ENCODE assay signal across 28 cellular contexts in the genomic region with DNA sequence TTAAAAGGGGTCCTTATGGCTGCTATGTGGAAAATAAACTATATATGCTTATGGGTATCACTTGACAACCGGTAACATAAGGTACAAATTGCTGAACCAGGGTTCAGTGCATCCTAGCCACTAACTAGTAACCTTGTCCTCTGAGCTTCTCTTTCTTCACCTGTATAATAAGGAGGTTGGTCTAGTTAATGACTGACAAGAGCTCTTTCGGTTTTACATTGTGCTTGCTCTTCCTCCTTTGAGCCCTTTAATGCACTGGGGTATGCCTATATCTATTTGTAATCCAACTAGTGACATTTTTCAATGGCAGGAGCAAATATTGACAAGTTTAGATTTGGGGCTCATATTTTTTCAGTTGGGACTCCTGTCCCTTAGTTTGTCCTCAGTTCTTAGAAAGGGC.
DNase-seq lines count a peak whose midpoint lies in the region; ATAC-seq, FAIRE-seq and TF ChIP-seq lines count a peak whose summit lies in the region.
"Had no signal": no experiment of that assay in that cellular context is flagged by ENCODE, and none has a peak within 500 bp of the region (broad histone marks: within the 10 kb centered on the region; RNA-seq: fewer than 3 reads in every experiment).

No MANE protein-coding gene starts in this region.

- intact Hi-C loops in spleen (cut with DNase I; ENCODE audit: low total_unique reads): no loop called here

- H3K27ac ChIP-seq in GM23248 (peak overlapping the region; percentile 20; the same call in 1 of the 2 replicates), osteoblast (ENCODE audit: low read depth, low read length) (peak overlapping the region; percentile 71), spleen (no peak overlapping the region)
- H3K27ac ChIP-seq: gastroesophageal sphincter had no signal

- H3K4me2 ChIP-seq in GM23248 (ENCODE audit: unreplicated experiment) (no peak overlapping the region), osteoblast (ENCODE audit: insufficient read depth, low read length) (no peak overlapping the region)

- H3K4me3 ChIP-seq in GM23248: no peak overlapping the region
- no peak overlapping the region for H3K4me3 ChIP-seq in osteoblast (ENCODE audit: insufficient read depth, low read length)
- no peak overlapping the region for H3K4me3 ChIP-seq in spleen
- H3K4me3 ChIP-seq: gastroesophageal sphincter had no signal

- no peak for FAIRE-seq in D721Med (lab: Jason Lieb, UNC)
- FAIRE-seq: colon, GM12891 had no signal

- no peak for TF ChIP-seq CTCF in osteoblast (IDR thresholded peaks at IDR 0.05; ENCODE audit: extremely low read depth, low read depth, low read length)
- no peak for TF ChIP-seq CTCF in D721Med (IDR thresholded peaks at IDR 0.05; ENCODE audit: insufficient read depth, missing control alignments)
- no peak for TF ChIP-seq CTCF in spleen (IDR thresholded peaks at IDR 0.05 in 8 of 11, conservative IDR thresholded peaks at IDR 0.05 in 3 of 11)

- in situ Hi-C loops in GM23248 (cut with MboI): no loop called here

- no peaks in the 10 kb centered on the region for H3K9me2 ChIP-seq in GM23248 (ENCODE audit: insufficient read depth)

- ATAC-seq in GM18867 (IDR thresholded peaks at IDR 0.05; ENCODE audit: unreplicated experiment) (peak; percentile 73), HG03342 (IDR thresholded peaks at IDR 0.05; ENCODE audit: unreplicated experiment) (peak; percentile 78)
- ATAC-seq: activated CD8-positive, alpha-beta T cell treated with anti-CD3 and anti-CD28 coated beads, Interleukin-2, amount 10 ng/mL, durations not matched to agents 7 days and 5 days; activated T-helper 17 cell treated with anti-CD3 and anti-CD28 coated beads, Interleukin-2, amount 50 U/mL, for 72 hours; CD8-positive, alpha-beta T cell; gastroesophageal sphincter; Panc1 had no signal

- H3K36me3 ChIP-seq in GM23248 (ENCODE audit: low read depth) (peaks cover 18% of the 10 kb centered on the region), osteoblast (ENCODE audit: insufficient read depth, low read length) (peaks cover 30% of the 10 kb centered on the region), spleen (no peaks in the 10 kb centered on the region)
- H3K36me3 ChIP-seq: BE2C, gastroesophageal sphincter had no signal

- H4K20me1 ChIP-seq in GM23248 (ENCODE audit: insufficient read depth) (no peaks in the 10 kb centered on the region), osteoblast (ENCODE audit: insufficient read depth, low read length) (no peaks in the 10 kb centered on the region)

- DNase-seq in GM23248: no peak
- no peak for DNase-seq in osteoblast (ENCODE audit: insufficient read length, low spot score, missing footprints)
- no peak for DNase-seq in D721Med (ENCODE audit: insufficient read length, low spot score)
- DNase-seq in GF-D8 (lab: John Stamatoyannopoulos, UW): no peak
- DNase-seq in spleen: no peak
- no peak for DNase-seq in kidney glomerular epithelial cell (lab: John Stamatoyannopoulos, UW)
- DNase-seq: activated CD4-positive, alpha-beta T cell treated with anti-CD3 and anti-CD28 coated beads for 1 hour; activated CD8-positive, alpha-beta T cell treated with anti-CD3 and anti-CD28 coated beads, Interleukin-2, amount 10 ng/mL, durations not matched to agents 7 days and 5 days; activated naive CD4-positive, alpha-beta T cell treated with anti-CD3 and anti-CD28 coated beads, Interleukin-2, amount 50 U/mL, for 16 hours; BE2C; CD8-positive, alpha-beta T cell; DMS 273 treated with DMSO at 0.1 percent for 48 hours; effector CD4-positive, alpha-beta T cell; GOT3; HFFc6; hippocampal formation; NCI-H1048; NCI-H1694; SHP77; stimulated activated CD4-positive, alpha-beta T cell treated with anti-CD3 and anti-CD28 coated beads, Interleukin-4, amount 100 ng/mL, for 4 hours; trophoblast cell had no signal

- no peak for TF ChIP-seq POLR2A in spleen (IDR thresholded peaks at IDR 0.05)

- H3K9ac ChIP-seq in GM23248: no peak overlapping the region

- WGBS in GM23248 (ENCODE audit: low coverage in 1 of 2, low lambda C conversion rate in 2 of 2, missing lambda C conversion rate in 2 of 2), 2 experiments: 94 to 98% methylated on average over 2 of the region's 2 CpGs
- WGBS in spleen, 5 donors: 85 to 95% (median 87%) methylated on average over 2 of the region's 2 CpGs

- H2AFZ ChIP-seq in GM23248: no peak overlapping the region
- no peak overlapping the region for H2AFZ ChIP-seq in osteoblast (ENCODE audit: low read length)

- H3K9me3 ChIP-seq in GM23248 (ENCODE audit: low read depth): no peaks in the 10 kb centered on the region
- no peaks in the 10 kb centered on the region for H3K9me3 ChIP-seq in osteoblast (ENCODE audit: low read depth, low read length)
- peaks cover 0 to 2% (median 0%) of the 10 kb centered on the region in 8 donors for H3K9me3 ChIP-seq in spleen
- H3K9me3 ChIP-seq: BE2C, gastroesophageal sphincter had no signal

- H3K27me3 ChIP-seq in GM23248 (replicated peaks; ENCODE audit: insufficient read depth) (no peaks in the 10 kb centered on the region), osteoblast (ENCODE audit: insufficient read depth, low read length) (no peaks in the 10 kb centered on the region), spleen (replicated peaks in 1 of 7) (no peaks in the 10 kb centered on the region)
- H3K27me3 ChIP-seq: BE2C, gastroesophageal sphincter had no signal

- 0 out of 2 replicates have a peak, but pooled peaks cover 3% of the 10 kb centered on the region for H3K4me1 ChIP-seq in GM23248 (ENCODE audit: insufficient read depth)
- peaks cover 35% of the 10 kb centered on the region for H3K4me1 ChIP-seq in osteoblast (ENCODE audit: insufficient read depth, low read length)
- H3K4me1 ChIP-seq in spleen: no peaks in the 10 kb centered on the region
- H3K4me1 ChIP-seq: BE2C, gastroesophageal sphincter had no signal

- H3F3A ChIP-seq in GM23248 (ENCODE audit: insufficient read depth): no peaks in the 10 kb centered on the region

- H3K79me2 ChIP-seq in GM23248 (ENCODE audit: insufficient read depth) (peaks cover 28% of the 10 kb centered on the region; the same call in 1 of the 2 replicates), osteoblast (ENCODE audit: insufficient read depth, low read length) (peaks cover 7% of the 10 kb centered on the region)

Comparison
In these comparisons a context has a peak if more than half of its experiments do, and no peak if none do; other contexts are left out.
1. H3K27ac ChIP-seq: peak in GM23248 (single experiment) and osteoblast (single experiment); none in spleen (0 of 8).